In the genomic region with DNA sequence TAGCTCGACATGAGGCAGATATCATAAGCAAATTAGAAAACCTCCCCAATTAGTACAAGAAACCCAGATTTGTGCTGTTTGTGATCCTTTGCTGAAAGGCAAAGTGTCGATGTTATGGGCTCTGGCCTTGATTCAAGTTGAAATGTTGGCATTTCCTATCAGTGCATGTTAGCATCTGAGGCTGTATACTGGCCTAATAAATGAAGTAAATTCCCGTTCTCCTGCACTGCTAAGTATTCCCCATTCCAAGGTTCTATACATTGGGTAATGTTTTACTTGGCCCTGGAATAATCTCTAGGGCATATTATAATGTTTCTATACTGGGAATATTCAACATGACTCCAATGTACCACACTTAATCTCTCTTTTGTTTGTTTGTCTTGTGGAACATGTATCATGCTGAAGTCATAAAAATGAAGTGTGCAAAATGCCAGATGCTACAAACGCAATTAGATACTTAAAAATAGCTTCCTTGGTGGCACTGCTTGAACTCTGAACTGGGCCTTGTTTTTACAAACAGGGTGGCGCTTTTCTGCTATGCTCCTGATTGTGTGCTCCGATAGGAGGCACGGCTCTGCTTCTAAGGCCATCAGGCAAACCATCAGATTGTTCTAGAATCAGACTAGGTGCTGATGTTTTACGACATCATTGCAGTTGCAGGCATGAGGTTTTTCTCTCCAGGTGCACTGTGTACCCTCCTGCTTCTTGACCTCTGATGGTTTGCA, we compare ENCODE assay signal across 11 cellular contexts.
DNase-seq lines count a peak whose midpoint lies in the region; ATAC-seq, FAIRE-seq and TF ChIP-seq lines count a peak whose summit lies in the region.
"Had no signal": no experiment of that assay in that cellular context is flagged by ENCODE, and none has a peak within 500 bp of the region (broad histone marks: within the 10 kb centered on the region; RNA-seq: fewer than 3 reads in every experiment).

No MANE protein-coding gene starts in this region.

- ATAC-seq in activated CD8-positive, alpha-beta memory T cell treated with anti-CD3 and anti-CD28 coated beads, Interleukin-2, amount 10 ng/mL, durations not matched to agents 7 days and 5 days, result no peak
- no peak for ATAC-seq in HG02852 (IDR thresholded peaks at IDR 0.05; ENCODE audit: unreplicated experiment)
- ATAC-seq: activated T-helper 17 cell treated with anti-CD3 and anti-CD28 coated beads, Interleukin-2, amount 50 U/mL, for 72 hours had no signal

- no peak for TF ChIP-seq POLR2A in endothelial cell of umbilical vein (IDR thresholded peaks at IDR 0.05; ENCODE audit: low read depth, low read length)

- no peaks in the 10 kb centered on the region for H4K20me1 ChIP-seq in endothelial cell of umbilical vein (replicated peaks; ENCODE audit: control insufficient read depth, extremely low read depth, insufficient read depth, low read length)
- H4K20me1 ChIP-seq in osteoblast (ENCODE audit: insufficient read depth, low read length), result no peaks in the 10 kb centered on the region

- no peaks in the 10 kb centered on the region for H3K9me1 ChIP-seq in endothelial cell of umbilical vein (replicated peaks; ENCODE audit: control insufficient read depth, extremely low read depth, insufficient read depth, low read length)

- H2AFZ ChIP-seq in endothelial cell of umbilical vein (ENCODE audit: low read depth, low read length) (no peak overlapping the region), osteoblast (ENCODE audit: low read length) (peak overlapping the region; percentile 1)

- H3K4me1 ChIP-seq in endothelial cell of umbilical vein (ENCODE audit: control insufficient read depth, extremely low read depth, insufficient read depth, low read length) (no peaks in the 10 kb centered on the region), osteoblast (ENCODE audit: insufficient read depth, low read length) (peaks cover 12% of the 10 kb centered on the region)

- H3K4me3 ChIP-seq in endothelial cell of umbilical vein (replicated peaks in 1 of 3; ENCODE audit: insufficient read depth in 1 of 3, low read depth in 1 of 3, low read length in 3 of 3), result no peak overlapping the region
- peak overlapping the region; percentile 17 for H3K4me3 ChIP-seq in osteoblast (ENCODE audit: insufficient read depth, low read length)

- H3K9me3 Mint-ChIP-seq in activated CD8-positive, alpha-beta memory T cell treated with anti-CD3 and anti-CD28 coated beads, Interleukin-2, amount 10 ng/mL, durations not matched to agents 7 days and 5 days (ENCODE audit: low read depth), result peaks cover 6% of the 10 kb centered on the region

- no peak overlapping the region for H3K27ac ChIP-seq in endothelial cell of umbilical vein (ENCODE audit: insufficient read depth, low read depth, low read length)
- no peak overlapping the region for H3K27ac ChIP-seq in osteoblast (ENCODE audit: low read depth, low read length)

- intact Hi-C loops in endothelial cell of umbilical vein (cut with micrococcal nuclease), result no loop called here

- no peak for TF ChIP-seq CTCF in endothelial cell of umbilical vein (IDR thresholded peaks at IDR 0.05; ENCODE audit: extremely low read depth in 1 of 2, insufficient read depth in 1 of 2, low read depth in 1 of 2, low read length in 2 of 2)
- TF ChIP-seq CTCF in osteoblast (IDR thresholded peaks at IDR 0.05; ENCODE audit: extremely low read depth, low read depth, low read length), result no peak

- H3K9me3 ChIP-seq in endothelial cell of umbilical vein (replicated peaks; ENCODE audit: control insufficient read depth, insufficient read depth, low read length), result no peaks in the 10 kb centered on the region
- no peaks in the 10 kb centered on the region for H3K9me3 ChIP-seq in osteoblast (ENCODE audit: low read depth, low read length)

- peak; percentile 18 for FAIRE-seq in endothelial cell of umbilical vein (lab: Jason Lieb, UNC)

- H3K4me1 Mint-ChIP-seq in activated CD8-positive, alpha-beta memory T cell treated with anti-CD3 and anti-CD28 coated beads, Interleukin-2, amount 10 ng/mL, durations not matched to agents 7 days and 5 days, result no peaks in the 10 kb centered on the region
- H3K4me1 Mint-ChIP-seq: activated T-helper 17 cell treated with anti-CD3 and anti-CD28 coated beads, Interleukin-2, amount 50 U/mL, for 72 hours had no signal

- H3K27me3 ChIP-seq in endothelial cell of umbilical vein (ENCODE audit: control insufficient read depth in 2 of 2, insufficient read depth in 2 of 2, low read length in 2 of 2), result no peaks in the 10 kb centered on the region
- no peaks in the 10 kb centered on the region for H3K27me3 ChIP-seq in osteoblast (ENCODE audit: insufficient read depth, low read length)

- H3K27ac Mint-ChIP-seq in activated CD8-positive, alpha-beta memory T cell treated with anti-CD3 and anti-CD28 coated beads, Interleukin-2, amount 10 ng/mL, durations not matched to agents 7 days and 5 days, result no peak overlapping the region
- H3K27ac Mint-ChIP-seq: activated T-helper 17 cell treated with anti-CD3 and anti-CD28 coated beads, Interleukin-2, amount 50 U/mL, for 72 hours; dendritic cell treated with granulocyte-macrophage colony-stimulating factor and Interleukin-4, amounts not matched to agents 40 ng/mL and 50 ng/mL, for 4 days had no signal

- no peak overlapping the region for H3K9ac ChIP-seq in endothelial cell of umbilical vein (replicated peaks; ENCODE audit: extremely low read depth, insufficient read depth, low read length)

- dilution Hi-C loops in endothelial cell of umbilical vein (cut with MboI; ENCODE audit: extremely low pct_ligation_motif_present, low sequenced_read_pairs), result no loop called here

- H3K4me3 Mint-ChIP-seq in activated CD8-positive, alpha-beta memory T cell treated with anti-CD3 and anti-CD28 coated beads, Interleukin-2, amount 10 ng/mL, durations not matched to agents 7 days and 5 days, result no peak overlapping the region
- H3K4me3 Mint-ChIP-seq: activated T-helper 17 cell treated with anti-CD3 and anti-CD28 coated beads, Interleukin-2, amount 50 U/mL, for 72 hours; dendritic cell treated with granulocyte-macrophage colony-stimulating factor and Interleukin-4, amounts not matched to agents 40 ng/mL and 50 ng/mL, for 4 days had no signal

- POLR2A ChIA-PET in endothelial cell of umbilical vein (lab: Charles Lee), result no interaction called here

- no peaks in the 10 kb centered on the region for H3K27me3 Mint-ChIP-seq in activated CD8-positive, alpha-beta memory T cell treated with anti-CD3 and anti-CD28 coated beads, Interleukin-2, amount 10 ng/mL, durations not matched to agents 7 days and 5 days
- H3K27me3 Mint-ChIP-seq: activated T-helper 17 cell treated with anti-CD3 and anti-CD28 coated beads, Interleukin-2, amount 50 U/mL, for 72 hours had no signal

- peak; percentile 16 for DNase-seq in EL
- DNase-seq in LoVo (ENCODE audit: low spot score), result peak; percentile 13
- DNase-seq in endothelial cell of umbilical vein (ENCODE audit: low read depth, low spot score), result no peak
- DNase-seq in osteoblast (ENCODE audit: insufficient read length, low spot score, missing footprints), result no peak
- DNase-seq in activated T-cell treated with anti-CD3 and anti-CD28 coated beads, Interleukin-2, amount 50 U/mL, for 1 hour, result no peak
- no peak for DNase-seq in activated CD8-positive, alpha-beta memory T cell treated with anti-CD3 and anti-CD28 coated beads, Interleukin-2, amount 10 ng/mL, durations not matched to agents 7 days and 5 days
- no peak for DNase-seq in activated CD8-positive, alpha-beta memory T cell treated with anti-CD3 and anti-CD28 coated beads for 24 hours
- DNase-seq: Karpas-422 had no signal

- no peaks in the 10 kb centered on the region for H3K79me2 ChIP-seq in endothelial cell of umbilical vein (ENCODE audit: control insufficient read depth, insufficient read depth, low read length)
- no peaks in the 10 kb centered on the region for H3K79me2 ChIP-seq in osteoblast (ENCODE audit: insufficient read depth, low read length)

- no peak overlapping the region for H3K4me2 ChIP-seq in endothelial cell of umbilical vein (ENCODE audit: insufficient read depth, low read length)
- peak overlapping the region; percentile 76 for H3K4me2 ChIP-seq in osteoblast (ENCODE audit: insufficient read depth, low read length)

- H3K36me3 ChIP-seq in endothelial cell of umbilical vein (ENCODE audit: control insufficient read depth in 2 of 2, extremely low read depth in 1 of 2, insufficient read depth in 2 of 2, low read length in 2 of 2), result no peaks in the 10 kb centered on the region
- no peaks in the 10 kb centered on the region for H3K36me3 ChIP-seq in osteoblast (ENCODE audit: insufficient read depth, low read length)

- H3K36me3 Mint-ChIP-seq in activated CD8-positive, alpha-beta memory T cell treated with anti-CD3 and anti-CD28 coated beads, Interleukin-2, amount 10 ng/mL, durations not matched to agents 7 days and 5 days, result peaks cover 7% of the 10 kb centered on the region

- CTCF ChIA-PET in endothelial cell of umbilical vein (lab: Charles Lee), result no interaction called here
- CTCF ChIA-PET in activated CD8-positive, alpha-beta memory T cell treated with anti-CD3 and anti-CD28 coated beads, Interleukin-2, amount 10 ng/mL, durations not matched to agents 7 days and 5 days (lab: Charles Lee), result no interaction called here

- BruUV-seq in endothelial cell of umbilical vein (replicated peaks; lab: Mats Ljungman, UMichigan), result no TSS peak

TF ChIP-seq in endothelial cell of umbilical vein, 7 proteins besides CTCF, POLR2A, EP300 and RAD21:
- TF ChIP-seq POLR2AphosphoS5 (IDR thresholded peaks at IDR 0.05; ENCODE audit: insufficient read depth, low read depth, low read length) (no peak), MYC (IDR thresholded peaks at IDR 0.05; ENCODE audit: low read depth, low read length) (no peak), FOS (IDR thresholded peaks at IDR 0.05; ENCODE audit: borderline replicate concordance, insufficient read depth, low read length) (no peak), EZH2 (IDR thresholded peaks at IDR 0.05; ENCODE audit: borderline replicate concordance, low read depth, low read length, severe bottlenecking) (no peak), JUN (IDR thresholded peaks at IDR 0.05; ENCODE audit: borderline replicate concordance, insufficient read depth, insufficient read length, low read depth) (no peak), GATA2 (IDR thresholded peaks at IDR 0.05; ENCODE audit: insufficient read depth, insufficient read length, low read depth, low read length) (no peak)
- TF ChIP-seq, protein P1, sequence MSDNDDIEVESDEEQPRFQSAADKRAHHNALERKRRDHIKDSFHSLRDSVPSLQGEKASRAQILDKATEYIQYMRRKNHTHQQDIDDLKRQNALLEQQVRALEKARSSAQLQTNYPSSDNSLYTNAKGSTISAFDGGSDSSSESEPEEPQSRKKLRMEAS (IDR thresholded peaks at IDR 0.05; ENCODE audit: insufficient read depth, insufficient read length), result no peak

Comparison
In these comparisons a context has a peak if more than half of its experiments do, and no peak if none do; other contexts are left out.
1. DNase-seq: peak in EL (single experiment) and LoVo (single experiment); none in endothelial cell of umbilical vein (single experiment), osteoblast (single experiment), activated T-cell treated with anti-CD3 and anti-CD28 coated beads, Interleukin-2, amount 50 U/mL, for 1 hour (single experiment), activated CD8-positive, alpha-beta memory T cell treated with anti-CD3 and anti-CD28 coated beads, Interleukin-2, amount 10 ng/mL, durations not matched to agents 7 days and 5 days (single experiment) and activated CD8-positive, alpha-beta memory T cell treated with anti-CD3 and anti-CD28 coated beads for 24 hours (single experiment).